1 cellular context compared by ENCODE assay signal in the genomic region with DNA sequence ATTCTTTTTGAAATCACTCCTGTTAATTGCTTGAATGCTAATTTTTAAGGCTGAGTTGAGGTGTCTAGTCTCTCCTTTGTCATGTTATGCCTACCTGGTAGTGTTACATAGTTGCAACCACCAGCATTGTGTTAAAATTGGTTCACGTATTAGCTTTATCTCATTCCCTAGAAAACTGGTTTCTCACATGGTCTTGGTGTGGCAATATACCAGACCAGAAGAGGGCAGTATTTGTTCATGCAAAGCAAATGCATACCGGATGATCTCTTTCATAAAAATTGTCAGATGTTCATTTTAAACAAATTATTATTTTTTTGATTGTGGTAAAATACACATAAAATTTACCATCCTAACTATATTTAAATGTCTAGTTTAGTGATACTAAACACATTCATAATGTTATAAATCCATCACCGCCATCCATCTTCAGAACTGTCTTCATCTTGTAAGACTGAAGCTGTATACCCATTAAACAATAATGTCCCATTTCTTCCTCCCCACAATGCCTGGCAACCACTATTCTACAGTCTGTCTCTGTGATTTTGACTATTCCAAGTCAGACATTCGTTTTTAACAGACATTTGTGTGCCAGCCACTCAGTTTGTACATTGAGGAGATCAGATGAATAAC.
TF ChIP-seq lines count a peak whose summit lies in the region.

No MANE protein-coding gene starts in this region.

TF ChIP-seq in GM23338, 12 proteins besides CTCF, POLR2A, EP300 and RAD21 (continued from another document):
- TF ChIP-seq EZH2phosphoT487 (IDR thresholded peaks at IDR 0.05; ENCODE audit: unreplicated experiment) (no peak), CREB1 (CRISPR knock-in tag; IDR thresholded peaks at IDR 0.05; ENCODE audit: low read depth) (no peak)
- TF ChIP-seq, protein P1, sequence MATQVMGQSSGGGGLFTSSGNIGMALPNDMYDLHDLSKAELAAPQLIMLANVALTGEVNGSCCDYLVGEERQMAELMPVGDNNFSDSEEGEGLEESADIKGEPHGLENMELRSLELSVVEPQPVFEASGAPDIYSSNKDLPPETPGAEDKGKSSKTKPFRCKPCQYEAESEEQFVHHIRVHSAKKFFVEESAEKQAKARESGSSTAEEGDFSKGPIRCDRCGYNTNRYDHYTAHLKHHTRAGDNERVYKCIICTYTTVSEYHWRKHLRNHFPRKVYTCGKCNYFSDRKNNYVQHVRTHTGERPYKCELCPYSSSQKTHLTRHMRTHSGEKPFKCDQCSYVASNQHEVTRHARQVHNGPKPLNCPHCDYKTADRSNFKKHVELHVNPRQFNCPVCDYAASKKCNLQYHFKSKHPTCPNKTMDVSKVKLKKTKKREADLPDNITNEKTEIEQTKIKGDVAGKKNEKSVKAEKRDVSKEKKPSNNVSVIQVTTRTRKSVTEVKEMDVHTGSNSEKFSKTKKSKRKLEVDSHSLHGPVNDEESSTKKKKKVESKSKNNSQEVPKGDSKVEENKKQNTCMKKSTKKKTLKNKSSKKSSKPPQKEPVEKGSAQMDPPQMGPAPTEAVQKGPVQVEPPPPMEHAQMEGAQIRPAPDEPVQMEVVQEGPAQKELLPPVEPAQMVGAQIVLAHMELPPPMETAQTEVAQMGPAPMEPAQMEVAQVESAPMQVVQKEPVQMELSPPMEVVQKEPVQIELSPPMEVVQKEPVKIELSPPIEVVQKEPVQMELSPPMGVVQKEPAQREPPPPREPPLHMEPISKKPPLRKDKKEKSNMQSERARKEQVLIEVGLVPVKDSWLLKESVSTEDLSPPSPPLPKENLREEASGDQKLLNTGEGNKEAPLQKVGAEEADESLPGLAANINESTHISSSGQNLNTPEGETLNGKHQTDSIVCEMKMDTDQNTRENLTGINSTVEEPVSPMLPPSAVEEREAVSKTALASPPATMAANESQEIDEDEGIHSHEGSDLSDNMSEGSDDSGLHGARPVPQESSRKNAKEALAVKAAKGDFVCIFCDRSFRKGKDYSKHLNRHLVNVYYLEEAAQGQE (IDR thresholded peaks at IDR 0.05; ENCODE audit: unreplicated experiment), result no peak
